Comparison of ENCODE assay signal across 25 cellular contexts in the genomic region with DNA sequence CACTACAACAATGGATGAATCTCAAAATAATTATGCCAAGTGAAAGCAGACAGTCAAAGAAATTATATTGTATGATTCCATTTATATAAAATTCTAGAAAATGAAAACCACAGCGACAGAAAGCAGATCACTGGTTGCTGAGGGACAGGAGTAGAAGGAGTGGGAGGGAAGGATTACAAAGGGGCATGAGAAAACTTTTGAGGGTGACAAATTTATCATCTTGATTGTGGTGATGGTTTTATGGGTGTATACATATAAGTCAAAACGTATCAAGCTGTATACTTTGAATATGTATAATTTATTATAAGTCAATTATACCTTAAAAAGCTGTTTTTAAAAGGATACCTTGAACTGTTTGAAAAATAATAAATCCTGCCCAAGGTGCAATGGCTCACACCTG. TPM values are rescaled to one million over a fixed set of nuclear protein-coding genes. Genes with fewer than 3 reads are reported as not detected.
DNase-seq lines count a peak whose midpoint lies in the region; ATAC-seq, FAIRE-seq and TF ChIP-seq lines count a peak whose summit lies in the region.
"Had no signal": no experiment of that assay in that cellular context is flagged by ENCODE, and none has a peak within 500 bp of the region (broad histone marks: within the 10 kb centered on the region; RNA-seq: fewer than 3 reads in every experiment).

No MANE protein-coding gene starts in this region.

- DNase-seq in activated CD8-positive, alpha-beta T cell treated with anti-CD3 and anti-CD28 coated beads for 36 hours, result no peak
- DNase-seq in activated CD8-positive, alpha-beta T cell treated with anti-CD3 and anti-CD28 coated beads, Interleukin-2, amount 10 ng/mL, durations not matched to agents 7 days and 5 days, result no peak
- DNase-seq in astrocyte (ENCODE audit: low read depth) (no peak), osteocyte (ENCODE audit: extremely low spot score, unreplicated experiment) (no peak), Peyer's patch (no peak), NCI-H2227 treated with DMSO at 0.1 percent for 48 hours (lab: John Stamatoyannopoulos, UW) (no peak), D721Med (ENCODE audit: insufficient read length, low spot score) (no peak)
- DNase-seq: Caco-2; CD4-positive, CD25-positive, alpha-beta regulatory T cell; CD8-positive, alpha-beta T cell; DMS 273 treated with DMSO at 0.1 percent for 48 hours; DMS79; EL; GDM1; H7; HCEC 1CT had no signal

- POLR2A ChIA-PET in activated CD8-positive, alpha-beta T cell treated with anti-CD3 and anti-CD28 coated beads for 36 hours (lab: Charles Lee), result no interaction called here
- POLR2A ChIA-PET in activated CD8-positive, alpha-beta T cell treated with anti-CD3 and anti-CD28 coated beads, Interleukin-2, amount 10 ng/mL, durations not matched to agents 7 days and 5 days (lab: Charles Lee), result no interaction called here

- no peak overlapping the region for H3K27ac ChIP-seq in astrocyte (ENCODE audit: low read depth, low read length)
- H3K27ac ChIP-seq in Peyer's patch, result no peak overlapping the region
- H3K27ac ChIP-seq: 22Rv1, BLaER1, C4-2B had no signal

- H3K4me1 Mint-ChIP-seq in activated CD8-positive, alpha-beta T cell treated with anti-CD3 and anti-CD28 coated beads for 36 hours (ENCODE audit: low read depth), result peaks cover 41% of the 10 kb centered on the region
- peaks cover 18% of the 10 kb centered on the region for H3K4me1 Mint-ChIP-seq in activated CD8-positive, alpha-beta T cell treated with anti-CD3 and anti-CD28 coated beads, Interleukin-2, amount 10 ng/mL, durations not matched to agents 7 days and 5 days (ENCODE audit: low read depth)
- H3K4me1 Mint-ChIP-seq in astrocyte (ENCODE audit: low read depth, unreplicated experiment), result peaks cover 9% of the 10 kb centered on the region
- peaks cover 24% of the 10 kb centered on the region for H3K4me1 Mint-ChIP-seq in osteocyte (ENCODE audit: unreplicated experiment)

- H3K27me3 Mint-ChIP-seq in activated CD8-positive, alpha-beta T cell treated with anti-CD3 and anti-CD28 coated beads for 36 hours, result no peaks in the 10 kb centered on the region
- no peaks in the 10 kb centered on the region for H3K27me3 Mint-ChIP-seq in activated CD8-positive, alpha-beta T cell treated with anti-CD3 and anti-CD28 coated beads, Interleukin-2, amount 10 ng/mL, durations not matched to agents 7 days and 5 days (ENCODE audit: low read depth)
- H3K27me3 Mint-ChIP-seq in astrocyte (ENCODE audit: low read depth, unreplicated experiment), result no peaks in the 10 kb centered on the region
- H3K27me3 Mint-ChIP-seq in osteocyte (ENCODE audit: unreplicated experiment), result no peaks in the 10 kb centered on the region
- H3K27me3 Mint-ChIP-seq: B cell; CD4-positive, CD25-positive, alpha-beta regulatory T cell had no signal

- CTCF ChIA-PET in activated CD8-positive, alpha-beta T cell treated with anti-CD3 and anti-CD28 coated beads for 36 hours (lab: Charles Lee), result interaction anchor here (1.7 kb wide), 1 partner anchor 10 kb away, joined by 4 read pairs; no protein-coding TSS in a partner anchor
- CTCF ChIA-PET in activated CD8-positive, alpha-beta T cell treated with anti-CD3 and anti-CD28 coated beads, Interleukin-2, amount 10 ng/mL, durations not matched to agents 7 days and 5 days (lab: Charles Lee), result interaction anchor here (1.1 kb wide), 1 partner anchor 111 kb away, joined by 3 read pairs; no protein-coding TSS in a partner anchor

- no peak for TF ChIP-seq CTCF in activated CD8-positive, alpha-beta T cell treated with anti-CD3 and anti-CD28 coated beads for 36 hours (IDR thresholded peaks at IDR 0.05)
- TF ChIP-seq CTCF in astrocyte (IDR thresholded peaks at IDR 0.05; ENCODE audit: insufficient read depth, low read depth, low read length) (no peak), osteocyte (IDR thresholded peaks at IDR 0.05) (no peak), Peyer's patch (IDR thresholded peaks at IDR 0.05) (no peak), D721Med (IDR thresholded peaks at IDR 0.05; ENCODE audit: insufficient read depth, missing control alignments) (no peak)

- FAIRE-seq in astrocyte (lab: Jason Lieb, UNC) (no peak), D721Med (lab: Jason Lieb, UNC) (no peak)
- FAIRE-seq: A204.1, GM12878, GM18507, H1 had no signal

- H3K36me3 ChIP-seq in astrocyte (ENCODE audit: insufficient read depth, low read length) (peaks cover 6% of the 10 kb centered on the region), Peyer's patch (no peaks in the 10 kb centered on the region)

- peaks cover 30% of the 10 kb centered on the region for H3K36me3 Mint-ChIP-seq in activated CD8-positive, alpha-beta T cell treated with anti-CD3 and anti-CD28 coated beads for 36 hours (ENCODE audit: low read depth)
- H3K36me3 Mint-ChIP-seq in activated CD8-positive, alpha-beta T cell treated with anti-CD3 and anti-CD28 coated beads, Interleukin-2, amount 10 ng/mL, durations not matched to agents 7 days and 5 days (ENCODE audit: low read depth), result peaks cover 41% of the 10 kb centered on the region
- H3K36me3 Mint-ChIP-seq in astrocyte (ENCODE audit: low read depth, unreplicated experiment) (peaks cover 11% of the 10 kb centered on the region), osteocyte (ENCODE audit: unreplicated experiment) (peaks cover 23% of the 10 kb centered on the region)

- peaks cover 94% of the 10 kb centered on the region for H3K79me2 ChIP-seq in astrocyte (ENCODE audit: insufficient read depth, low read length)

- no peak overlapping the region for H3K4me2 ChIP-seq in astrocyte (ENCODE audit: low read length)
- H3K4me2 ChIP-seq: BLaER1 had no signal

- H4K20me1 ChIP-seq in astrocyte (ENCODE audit: insufficient read depth, low read length), result peaks cover 67% of the 10 kb centered on the region

- no peak overlapping the region for H3K9ac ChIP-seq in astrocyte (ENCODE audit: low read length)
- H3K9ac ChIP-seq: BLaER1 had no signal

- H3K9me3 Mint-ChIP-seq in activated CD8-positive, alpha-beta T cell treated with anti-CD3 and anti-CD28 coated beads for 36 hours, result no peaks in the 10 kb centered on the region
- no peaks in the 10 kb centered on the region for H3K9me3 Mint-ChIP-seq in activated CD8-positive, alpha-beta T cell treated with anti-CD3 and anti-CD28 coated beads, Interleukin-2, amount 10 ng/mL, durations not matched to agents 7 days and 5 days (ENCODE audit: insufficient read depth)
- H3K9me3 Mint-ChIP-seq in astrocyte (ENCODE audit: unreplicated experiment) (no peaks in the 10 kb centered on the region), osteocyte (ENCODE audit: unreplicated experiment) (no peaks in the 10 kb centered on the region)
- H3K9me3 Mint-ChIP-seq: CD4-positive, CD25-positive, alpha-beta regulatory T cell; CD8-positive, alpha-beta T cell had no signal

- H3K4me1 ChIP-seq in astrocyte (ENCODE audit: insufficient read depth, low read length), result no peaks in the 10 kb centered on the region
- peaks cover 0 to 20% (median 0%) of the 10 kb centered on the region in 4 donors for H3K4me1 ChIP-seq in Peyer's patch
- H3K4me1 ChIP-seq: Caco-2 had no signal

- intact Hi-C loops in activated CD8-positive, alpha-beta T cell treated with anti-CD3 and anti-CD28 coated beads for 36 hours (cut with micrococcal nuclease), result no loop called here

- TF ChIP-seq POLR2A in Peyer's patch (IDR thresholded peaks at IDR 0.05), result no peak

- H3K4me3 ChIP-seq in astrocyte (ENCODE audit: insufficient read depth, low read depth, low read length) (no peak overlapping the region), Peyer's patch (no peak overlapping the region)
- H3K4me3 ChIP-seq: BLaER1, GM12878 had no signal

- H3K27ac Mint-ChIP-seq in activated CD8-positive, alpha-beta T cell treated with anti-CD3 and anti-CD28 coated beads for 36 hours, result no peak overlapping the region
- no peak overlapping the region for H3K27ac Mint-ChIP-seq in activated CD8-positive, alpha-beta T cell treated with anti-CD3 and anti-CD28 coated beads, Interleukin-2, amount 10 ng/mL, durations not matched to agents 7 days and 5 days
- H3K27ac Mint-ChIP-seq in astrocyte (ENCODE audit: unreplicated experiment) (peak overlapping the region; percentile 79), osteocyte (ENCODE audit: unreplicated experiment) (peak overlapping the region; percentile 20)
- H3K27ac Mint-ChIP-seq: B cell; CD8-positive, alpha-beta T cell had no signal

- no peaks in the 10 kb centered on the region for H3K27me3 ChIP-seq in astrocyte (ENCODE audit: insufficient read depth, low read length)
- no peaks in the 10 kb centered on the region for H3K27me3 ChIP-seq in Peyer's patch
- H3K27me3 ChIP-seq: BLaER1 had no signal

- H3K9me3 ChIP-seq in astrocyte (ENCODE audit: insufficient read depth, low read depth, low read length), result no peaks in the 10 kb centered on the region
- H3K9me3 ChIP-seq in Peyer's patch, result no peaks in the 10 kb centered on the region
- H3K9me3 ChIP-seq: BLaER1, Caco-2 had no signal

- ATAC-seq in activated CD8-positive, alpha-beta T cell treated with anti-CD3 and anti-CD28 coated beads for 36 hours, result peak; percentile 42
- ATAC-seq in activated CD8-positive, alpha-beta T cell treated with anti-CD3 and anti-CD28 coated beads, Interleukin-2, amount 10 ng/mL, durations not matched to agents 7 days and 5 days, result no peak
- ATAC-seq in GM18873 (IDR thresholded peaks at IDR 0.05; ENCODE audit: low FRiP score, unreplicated experiment), result no peak
- ATAC-seq: CD8-positive, alpha-beta T cell; GM12878 had no signal

- H3K4me3 Mint-ChIP-seq in activated CD8-positive, alpha-beta T cell treated with anti-CD3 and anti-CD28 coated beads for 36 hours, result no peak overlapping the region
- H3K4me3 Mint-ChIP-seq in activated CD8-positive, alpha-beta T cell treated with anti-CD3 and anti-CD28 coated beads, Interleukin-2, amount 10 ng/mL, durations not matched to agents 7 days and 5 days, result no peak overlapping the region
- H3K4me3 Mint-ChIP-seq in astrocyte (ENCODE audit: unreplicated experiment), result no peak overlapping the region
- no peak overlapping the region for H3K4me3 Mint-ChIP-seq in osteocyte (ENCODE audit: unreplicated experiment)
- H3K4me3 Mint-ChIP-seq: B cell; CD4-positive, CD25-positive, alpha-beta regulatory T cell; CD8-positive, alpha-beta T cell had no signal

- no peak overlapping the region for H2AFZ ChIP-seq in astrocyte (ENCODE audit: low read depth, low read length)

RNA-seq across cellular contexts. Expression of a gene that starts 27.7 kb away (rescaled TPM):
- 10 to 100 TPM; 42.9 to 48.4 TPM for total RNA-seq in activated CD8-positive, alpha-beta T cell treated with anti-CD3 and anti-CD28 coated beads for 36 hours
- total RNA-seq in activated CD8-positive, alpha-beta T cell treated with anti-CD3 and anti-CD28 coated beads, Interleukin-2, amount 10 ng/mL, durations not matched to agents 7 days and 5 days, result 10 to 100 TPM; 58.5 to 59.9 TPM
- 54.7 and 55.8 TPM in 2 replicates for total RNA-seq in astrocyte
- total RNA-seq in osteocyte, result 71.0 and 74.9 TPM in 2 replicates
- total RNA-seq in Peyer's patch, result 10 to 100 TPM; 46.8 to 54.5 (median 51.0) TPM

RNA-seq across cellular contexts. Expression of a gene that starts 41.2 kb away (rescaled TPM):
- 100 to 1,000 TPM; 399 to 401 TPM for total RNA-seq in activated CD8-positive, alpha-beta T cell treated with anti-CD3 and anti-CD28 coated beads for 36 hours
- total RNA-seq in activated CD8-positive, alpha-beta T cell treated with anti-CD3 and anti-CD28 coated beads, Interleukin-2, amount 10 ng/mL, durations not matched to agents 7 days and 5 days, result 100 to 1,000 TPM; 293 to 310 TPM
- total RNA-seq in astrocyte, result 273 and 289 TPM in 2 replicates
- 155 and 162 TPM in 2 replicates for total RNA-seq in osteocyte
- total RNA-seq in Peyer's patch, result 100 to 1,000 TPM; 117 to 350 (median 187) TPM

Comparison
In these comparisons a context has a peak if more than half of its experiments do, and no peak if none do; other contexts are left out.
1. H3K27ac Mint-ChIP-seq: peak in astrocyte (single experiment) and osteocyte (single experiment); none in activated CD8-positive, alpha-beta T cell treated with anti-CD3 and anti-CD28 coated beads for 36 hours (single experiment) and activated CD8-positive, alpha-beta T cell treated with anti-CD3 and anti-CD28 coated beads, Interleukin-2, amount 10 ng/mL, durations not matched to agents 7 days and 5 days (single experiment).